In genomic region chr14:24095196-24096068, GRCh38 we compare ENCODE assay signal across 8 cellular contexts. TPM values are rescaled to one million over a fixed set of nuclear protein-coding genes. Genes with fewer than 3 reads are reported as not detected.
DNase-seq lines count a peak whose midpoint lies in the region; ATAC-seq and TF ChIP-seq lines count a peak whose summit lies in the region.

No MANE protein-coding gene starts in this region.

- POLR2A ChIA-PET in CD4-positive, alpha-beta memory T cell (lab: Charles Lee; ENCODE audit: partially characterized antibody), result interaction anchor here (0.8 to 8.8 kb wide), 14 partner anchors 12 to 793 kb away, joined by 3 to 137 read pairs (median 12); partner anchors contain the start of genes CARMIL3, DCAF11, IRF9 and NRL

- H3K27ac ChIP-seq in CD4-positive, alpha-beta memory T cell (ENCODE audit: low read depth, low read length), result peak overlapping the region; percentile 84
- peak overlapping the region; percentile 94 to 100 (median 98) for H3K27ac ChIP-seq in Peyer's patch
- peak overlapping the region; percentile 96 to 100 (median 99) for H3K27ac ChIP-seq in spleen

- H3K27me3 Mint-ChIP-seq in CD4-positive, alpha-beta memory T cell, result no peaks in the 10 kb centered on the region

- CTCF ChIA-PET in CD4-positive, alpha-beta memory T cell (lab: Charles Lee; ENCODE audit: partially characterized antibody), result interaction anchor here (0.9 to 12.2 kb wide), 8 partner anchors 10 to 464 kb away, joined by 3 to 475 read pairs (median 20); partner anchors contain the start of genes CARMIL3, DCAF11, IRF9 and NRL

- peak in 3 of 5 donors; percentile 13 to 19 (median 16) for DNase-seq in CD4-positive, alpha-beta memory T cell
- peak; percentile 84 to 94 (median 94) for DNase-seq in Peyer's patch
- peak; percentile 55 for DNase-seq in adipocyte (ENCODE audit: low read depth)
- peak; percentile 92 for DNase-seq in spleen
- no peak for DNase-seq in occipital lobe (lab: John Stamatoyannopoulos, UW)

- intact Hi-C loops in CD4-positive, alpha-beta memory T cell (cut with micrococcal nuclease), result loop anchor here (10.0 kb wide), 1 partner anchor 49 kb away; the partner anchor contains the start of genes EMC9, PSME2 and RNF31
- intact Hi-C loops in spleen (cut with DNase I; ENCODE audit: low total_unique reads), result no loop called here

- ATAC-seq in HG03196 (IDR thresholded peaks at IDR 0.05; ENCODE audit: unreplicated experiment), result peak; percentile 61

- H3K9ac ChIP-seq in adipocyte (ENCODE audit: low read length) (peak overlapping the region; percentile 94), iPS-15b (ENCODE audit: low read depth, low read length) (peak overlapping the region; percentile 95)

- peak; percentile 98 for TF ChIP-seq POLR2A in GM19193 (IDR thresholded peaks at IDR 0.05; ENCODE audit: extremely low read depth, insufficient read depth, insufficient read length)
- TF ChIP-seq POLR2A in Peyer's patch (IDR thresholded peaks at IDR 0.05), result peak; percentile 92 to 96
- no peak for TF ChIP-seq POLR2A in spleen (IDR thresholded peaks at IDR 0.05)

- no peaks in the 10 kb centered on the region for H3K9me3 Mint-ChIP-seq in CD4-positive, alpha-beta memory T cell

- TF ChIP-seq CTCF in Peyer's patch (IDR thresholded peaks at IDR 0.05) (no peak), spleen (IDR thresholded peaks at IDR 0.05 in 8 of 11, conservative IDR thresholded peaks at IDR 0.05 in 3 of 11) (peak in 2 of 11 experiments; percentile 4 to 5)

- H3K27ac Mint-ChIP-seq in CD4-positive, alpha-beta memory T cell, result peak overlapping the region; percentile 81 to 98 (median 97)

- 18 to 32% (median 28%) methylated on average over 12 to 13 of the region's 13 CpGs for WGBS in spleen, 5 donors

- H3K27me3 ChIP-seq in CD4-positive, alpha-beta memory T cell (ENCODE audit: insufficient read depth, low read length), result no peaks in the 10 kb centered on the region
- no peaks in the 10 kb centered on the region for H3K27me3 ChIP-seq in Peyer's patch
- H3K27me3 ChIP-seq in adipocyte (replicated peaks; ENCODE audit: control insufficient read depth, insufficient read depth, low read length), result no peaks in the 10 kb centered on the region
- H3K27me3 ChIP-seq in iPS-15b (ENCODE audit: control insufficient read depth, insufficient read depth, low read length), result peaks cover 6% of the 10 kb centered on the region
- H3K27me3 ChIP-seq in spleen (replicated peaks in 1 of 7), result no peaks in the 10 kb centered on the region

- H3K4me3 ChIP-seq in CD4-positive, alpha-beta memory T cell (ENCODE audit: low read length in 2 of 2), result peak overlapping the region; percentile 82 to 90
- H3K4me3 ChIP-seq in Peyer's patch (peak overlapping the region; percentile 72 to 96 (median 90)), adipocyte (ENCODE audit: low read length) (peak overlapping the region; percentile 91), iPS-15b (ENCODE audit: low read depth, low read length) (peak overlapping the region; percentile 94), spleen (peak overlapping the region; percentile 63 to 91 (median 77))

- peak overlapping the region; percentile 91 to 100 (median 98) for H3K4me3 Mint-ChIP-seq in CD4-positive, alpha-beta memory T cell

- H3K4me1 ChIP-seq in CD4-positive, alpha-beta memory T cell (ENCODE audit: insufficient read depth, low read length), result peaks cover 23% of the 10 kb centered on the region
- peaks cover 7 to 28% (median 15%) of the 10 kb centered on the region in 4 donors for H3K4me1 ChIP-seq in Peyer's patch
- peaks cover 28% of the 10 kb centered on the region for H3K4me1 ChIP-seq in adipocyte (ENCODE audit: control insufficient read depth, insufficient read depth, low read length)
- peaks cover 8% of the 10 kb centered on the region for H3K4me1 ChIP-seq in iPS-15b (ENCODE audit: control insufficient read depth, insufficient read depth, low read length)
- peaks cover 10 to 52% (median 31%) of the 10 kb centered on the region in 6 donors for H3K4me1 ChIP-seq in spleen

- no peaks in the 10 kb centered on the region for H3K9me3 ChIP-seq in CD4-positive, alpha-beta memory T cell (ENCODE audit: control insufficient read depth in 1 of 2, low read length in 2 of 2)
- no peaks in the 10 kb centered on the region for H3K9me3 ChIP-seq in Peyer's patch
- H3K9me3 ChIP-seq in adipocyte (ENCODE audit: control insufficient read depth, low read length), result no peaks in the 10 kb centered on the region
- no peaks in the 10 kb centered on the region for H3K9me3 ChIP-seq in iPS-15b (ENCODE audit: control insufficient read depth, insufficient read depth, low read length)
- H3K9me3 ChIP-seq in spleen, result no peaks in the 10 kb centered on the region

- peaks cover 21 to 46% (median 30%) of the 10 kb centered on the region in 4 donors for H3K4me1 Mint-ChIP-seq in CD4-positive, alpha-beta memory T cell

- H3K36me3 ChIP-seq in CD4-positive, alpha-beta memory T cell (ENCODE audit: insufficient read depth, low read length), result peaks cover 17% of the 10 kb centered on the region
- H3K36me3 ChIP-seq in Peyer's patch, result peaks cover 0 to 34% (median 0%) of the 10 kb centered on the region in 3 donors
- H3K36me3 ChIP-seq in adipocyte (ENCODE audit: control insufficient read depth, insufficient read depth, low read length, severe bottlenecking), result peaks cover 26% of the 10 kb centered on the region
- peaks cover 27% of the 10 kb centered on the region for H3K36me3 ChIP-seq in iPS-15b (ENCODE audit: control insufficient read depth, insufficient read depth, low read length)
- peaks cover 0 to 40% (median 28%) of the 10 kb centered on the region in 6 donors for H3K36me3 ChIP-seq in spleen

- H3K36me3 Mint-ChIP-seq in CD4-positive, alpha-beta memory T cell, result peaks cover 11 to 28% of the 10 kb centered on the region in 2 donors

RNA-seq across cellular contexts. Expression of gene PCK2, which starts 1.3 kb away (rescaled TPM):
- 10 to 100 TPM; 18.3 to 21.4 TPM for total RNA-seq in CD4-positive, alpha-beta memory T cell
- 10 to 100 TPM; 11.0 to 15.5 TPM for polyA plus RNA-seq in CD4-positive, alpha-beta memory T cell
- 100 to 1,000 TPM in 3 of 4 donors, 10 to 100 TPM in 1; 53.6 to 820 (median 644) TPM for total RNA-seq in Peyer's patch
- total RNA-seq in spleen, result 10 to 100 TPM; 31.4 to 52.3 (median 34.9) TPM
- polyA plus RNA-seq in spleen, result 10 to 100 TPM; 25.3 to 35.7 (median 27.9) TPM
- total RNA-seq in occipital lobe, result 1.1 TPM

RNA-seq across cellular contexts. Expression of gene DCAF11, which starts 19.1 kb away (rescaled TPM):
- 10 to 100 TPM; 71.5 to 75.8 TPM for total RNA-seq in CD4-positive, alpha-beta memory T cell
- polyA plus RNA-seq in CD4-positive, alpha-beta memory T cell, result 10 to 100 TPM; 75.1 to 93.4 TPM
- 100 to 1,000 TPM; 113 to 214 (median 176) TPM for total RNA-seq in Peyer's patch
- 100 to 1,000 TPM in 2 of 7 donors, 10 to 100 TPM in 5; 73.8 to 110 (median 80.9) TPM for total RNA-seq in spleen
- 10 to 100 TPM; 28.7 to 42.5 (median 32.4) TPM for polyA plus RNA-seq in spleen
- 60.0 TPM for total RNA-seq in occipital lobe

RNA-seq across cellular contexts. Expression of gene NRL, which starts 19.3 kb away (rescaled TPM):
- total RNA-seq in CD4-positive, alpha-beta memory T cell, result 1 to 10 TPM; 2.9 to 4.5 TPM
- 1 to 10 TPM; 1.4 to 1.6 TPM for polyA plus RNA-seq in CD4-positive, alpha-beta memory T cell
- total RNA-seq in Peyer's patch, result 10 to 100 TPM in 2 of 4 donors, 1 to 10 TPM in 1, not detected in 1; 4.6 to 14.2 (median 13.5) TPM
- 1 to 10 TPM; 2.0 to 7.8 (median 4.2) TPM for total RNA-seq in spleen
- 1 to 10 TPM; 2.7 to 4.7 (median 3.7) TPM for polyA plus RNA-seq in spleen
- total RNA-seq in occipital lobe, result 0.94 TPM

RNA-seq across cellular contexts. Expression of gene CPNE6, which starts 24.1 kb away (rescaled TPM):
- total RNA-seq in CD4-positive, alpha-beta memory T cell, result not detected
- polyA plus RNA-seq in CD4-positive, alpha-beta memory T cell, result under 1 TPM in 1 of 2 donors, not detected in 1; 0.04 TPM
- total RNA-seq in Peyer's patch (1 to 10 TPM in 3 of 4 donors, not detected in 1; 1.9 to 4.6 (median 3.6) TPM), spleen (under 1 TPM in 1 of 7 donors, not detected in 6; 0.13 TPM), occipital lobe (10.8 TPM)
- under 1 TPM in 1 of 3 donors, not detected in 2; 0.03 TPM for polyA plus RNA-seq in spleen

RNA-seq across cellular contexts. Expression of gene FITM1, which starts 35.0 kb away (rescaled TPM):
- total RNA-seq in CD4-positive, alpha-beta memory T cell, result 1 to 10 TPM; 3.2 to 4.2 TPM
- polyA plus RNA-seq in CD4-positive, alpha-beta memory T cell, result under 1 TPM; 0.69 to 0.81 TPM
- total RNA-seq in Peyer's patch (10 to 100 TPM in 1 of 4 donors, 1 to 10 TPM in 2, not detected in 1; 2.6 to 11.3 (median 3.9) TPM), spleen (10 to 100 TPM in 2 of 7 donors, 1 to 10 TPM in 5; 3.7 to 12.9 (median 9.0) TPM), occipital lobe (not detected)
- 1 to 10 TPM; 4.6 to 9.6 (median 8.3) TPM for polyA plus RNA-seq in spleen

Comparison
In these comparisons a context has a peak if more than half of its experiments do, and no peak if none do; other contexts are left out.
1. POLR2A ChIP-seq: peak in GM19193 (single experiment) and Peyer's patch (2 of 2); none in spleen (0 of 3).
2. Peak in every context shown above with its lines, with median percentiles within 50 percentile points of each other: H3K27ac ChIP-seq and H3K4me3 ChIP-seq.